ENCODE assay signal across 6 cellular contexts in the genomic region with DNA sequence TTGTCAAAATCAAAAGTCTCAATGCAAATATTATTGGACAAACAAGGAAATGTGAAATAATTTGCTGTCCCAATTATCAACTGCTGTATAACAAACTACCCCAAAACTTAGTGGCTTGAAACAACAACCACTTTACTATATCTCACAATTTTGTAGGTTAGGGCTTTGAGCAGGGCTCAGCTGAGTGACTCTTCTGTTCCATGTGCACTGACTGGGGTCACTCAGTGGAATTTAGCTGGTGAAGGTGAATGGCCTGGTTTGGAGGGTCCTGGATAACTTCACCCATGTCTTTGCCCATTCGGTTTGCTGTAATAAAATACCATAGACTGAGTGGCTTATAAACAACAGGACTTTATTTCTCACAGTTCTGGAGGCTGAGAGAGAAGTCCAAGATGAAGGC.
"Had no signal": no experiment of that assay in that cellular context is flagged by ENCODE, and none has a peak within 500 bp of the region (broad histone marks: within the 10 kb centered on the region; RNA-seq: fewer than 3 reads in every experiment).

No MANE protein-coding gene starts in this region.

- FAIRE-seq: G401.6, GM12892, GM19239 had no signal

- ATAC-seq: GM12878 had no signal

- DNase-seq: GDM1, GF-D8 had no signal

- H3K4me3 ChIP-seq: GM12878 had no signal
